In genomic region chr12:132761911-132762583, GRCh38 we compare ENCODE assay signal across 1 cellular context.
TF ChIP-seq lines count a peak whose summit lies in the region.

No MANE protein-coding gene starts in this region.

TF ChIP-seq in HEK293, 187 proteins besides CTCF, POLR2A, EP300 and RAD21 (continued from another document and continues in another):
- TF ChIP-seq, protein P1, sequence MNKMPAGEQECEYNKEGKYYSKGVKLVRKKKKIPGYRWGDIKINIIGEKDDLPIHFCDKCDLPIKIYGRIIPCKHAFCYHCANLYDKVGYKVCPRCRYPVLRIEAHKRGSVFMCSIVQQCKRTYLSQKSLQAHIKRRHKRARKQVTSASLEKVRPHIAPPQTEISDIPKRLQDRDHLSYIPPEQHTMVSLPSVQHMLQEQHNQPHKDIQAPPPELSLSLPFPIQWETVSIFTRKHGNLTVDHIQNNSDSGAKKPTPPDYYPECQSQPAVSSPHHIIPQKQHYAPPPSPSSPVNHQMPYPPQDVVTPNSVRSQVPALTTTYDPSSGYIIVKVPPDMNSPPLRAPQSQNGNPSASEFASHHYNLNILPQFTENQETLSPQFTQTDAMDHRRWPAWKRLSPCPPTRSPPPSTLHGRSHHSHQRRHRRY (tag by site-specific recombination; IDR thresholded peaks at IDR 0.05): no peak
- TF ChIP-seq, protein P2, sequence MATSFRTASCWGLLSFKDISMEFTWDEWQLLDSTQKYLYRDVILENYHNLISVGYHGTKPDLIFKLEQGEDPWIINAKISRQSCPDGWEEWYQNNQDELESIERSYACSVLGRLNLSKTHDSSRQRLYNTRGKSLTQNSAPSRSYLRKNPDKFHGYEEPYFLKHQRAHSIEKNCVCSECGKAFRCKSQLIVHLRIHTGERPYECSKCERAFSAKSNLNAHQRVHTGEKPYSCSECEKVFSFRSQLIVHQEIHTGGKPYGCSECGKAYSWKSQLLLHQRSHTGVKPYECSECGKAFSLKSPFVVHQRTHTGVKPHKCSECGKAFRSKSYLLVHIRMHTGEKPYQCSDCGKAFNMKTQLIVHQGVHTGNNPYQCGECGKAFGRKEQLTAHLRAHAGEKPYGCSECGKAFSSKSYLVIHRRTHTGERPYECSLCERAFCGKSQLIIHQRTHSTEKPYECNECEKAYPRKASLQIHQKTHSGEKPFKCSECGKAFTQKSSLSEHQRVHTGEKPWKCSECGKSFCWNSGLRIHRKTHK (tag by site-specific recombination; IDR thresholded peaks at IDR 0.05): no peak
- TF ChIP-seq ZSCAN4 (tag by site-specific recombination; IDR thresholded peaks at IDR 0.05) (0 out of 2 replicates have a peak, but pooled peaks have one; percentile 36), ZNF10 (tag by site-specific recombination; IDR thresholded peaks at IDR 0.05) (peak; percentile 66; the same call in 1 of the 2 replicates), ZBTB20 (tag by site-specific recombination; IDR thresholded peaks at IDR 0.05) (peak; percentile 96), GFI1B (tag by site-specific recombination; IDR thresholded peaks at IDR 0.05) (0 out of 2 replicates have a peak, but pooled peaks have one; percentile 18), GLIS1 (tag by site-specific recombination; IDR thresholded peaks at IDR 0.05) (peak; percentile 82), ZNF501 (tag by site-specific recombination; IDR thresholded peaks at IDR 0.05) (peak; percentile 89), ZNF768 (tag by site-specific recombination; IDR thresholded peaks at IDR 0.05) (0 out of 2 replicates have a peak, but pooled peaks have one; percentile 4), KLF1 (tag by site-specific recombination; IDR thresholded peaks at IDR 0.05) (peak; percentile 34; the same call in 1 of the 2 replicates), ZNF777 (tag by site-specific recombination; IDR thresholded peaks at IDR 0.05; ENCODE audit: borderline replicate concordance) (0 out of 2 replicates have a peak, but pooled peaks have one; percentile 56), ZNF248 (tag by site-specific recombination; IDR thresholded peaks at IDR 0.05) (no peak), ZNF792 (tag by site-specific recombination; IDR thresholded peaks at IDR 0.05) (peak; percentile 60; the same call in 1 of the 2 replicates), ZNF266 (tag by site-specific recombination; IDR thresholded peaks at IDR 0.05; ENCODE audit: low read depth) (no peak), IKZF3 (tag by site-specific recombination; IDR thresholded peaks at IDR 0.05) (peak; percentile 33; the same call in 1 of the 2 replicates), YY1 (tag by site-specific recombination; IDR thresholded peaks at IDR 0.05) (0 out of 2 replicates have a peak, but pooled peaks have one; percentile 41), ZNF335 (tag by site-specific recombination; conservative IDR thresholded peaks at IDR 0.05) (peak; percentile 92), INSM2 (tag by site-specific recombination; IDR thresholded peaks at IDR 0.05) (0 out of 2 replicates have a peak, but pooled peaks have one; percentile 34), ZNF354C (tag by site-specific recombination; IDR thresholded peaks at IDR 0.05; ENCODE audit: borderline replicate concordance, low read depth) (no peak), ZBTB8A (tag by site-specific recombination; IDR thresholded peaks at IDR 0.05) (peak; percentile 95), ZNF350 (tag by site-specific recombination; IDR thresholded peaks at IDR 0.05) (no peak), ZNF600 (tag by site-specific recombination; IDR thresholded peaks at IDR 0.05) (peak; percentile 94), OVOL3 (tag by site-specific recombination; IDR thresholded peaks at IDR 0.05) (peak; percentile 64; the same call in 1 of the 2 replicates), ZNF2 (tag by site-specific recombination; IDR thresholded peaks at IDR 0.05) (peak; percentile 83; the same call in 1 of the 2 replicates), PRDM10 (tag by site-specific recombination; IDR thresholded peaks at IDR 0.05) (peak; percentile 49), KLF10 (tag by site-specific recombination; IDR thresholded peaks at IDR 0.05) (peak; percentile 54; the same call in 1 of the 2 replicates), OSR2 (tag by site-specific recombination; IDR thresholded peaks at IDR 0.05) (no peak), ZNF302 (tag by site-specific recombination; IDR thresholded peaks at IDR 0.05; ENCODE audit: low read depth) (no peak)
- TF ChIP-seq, protein P3, sequence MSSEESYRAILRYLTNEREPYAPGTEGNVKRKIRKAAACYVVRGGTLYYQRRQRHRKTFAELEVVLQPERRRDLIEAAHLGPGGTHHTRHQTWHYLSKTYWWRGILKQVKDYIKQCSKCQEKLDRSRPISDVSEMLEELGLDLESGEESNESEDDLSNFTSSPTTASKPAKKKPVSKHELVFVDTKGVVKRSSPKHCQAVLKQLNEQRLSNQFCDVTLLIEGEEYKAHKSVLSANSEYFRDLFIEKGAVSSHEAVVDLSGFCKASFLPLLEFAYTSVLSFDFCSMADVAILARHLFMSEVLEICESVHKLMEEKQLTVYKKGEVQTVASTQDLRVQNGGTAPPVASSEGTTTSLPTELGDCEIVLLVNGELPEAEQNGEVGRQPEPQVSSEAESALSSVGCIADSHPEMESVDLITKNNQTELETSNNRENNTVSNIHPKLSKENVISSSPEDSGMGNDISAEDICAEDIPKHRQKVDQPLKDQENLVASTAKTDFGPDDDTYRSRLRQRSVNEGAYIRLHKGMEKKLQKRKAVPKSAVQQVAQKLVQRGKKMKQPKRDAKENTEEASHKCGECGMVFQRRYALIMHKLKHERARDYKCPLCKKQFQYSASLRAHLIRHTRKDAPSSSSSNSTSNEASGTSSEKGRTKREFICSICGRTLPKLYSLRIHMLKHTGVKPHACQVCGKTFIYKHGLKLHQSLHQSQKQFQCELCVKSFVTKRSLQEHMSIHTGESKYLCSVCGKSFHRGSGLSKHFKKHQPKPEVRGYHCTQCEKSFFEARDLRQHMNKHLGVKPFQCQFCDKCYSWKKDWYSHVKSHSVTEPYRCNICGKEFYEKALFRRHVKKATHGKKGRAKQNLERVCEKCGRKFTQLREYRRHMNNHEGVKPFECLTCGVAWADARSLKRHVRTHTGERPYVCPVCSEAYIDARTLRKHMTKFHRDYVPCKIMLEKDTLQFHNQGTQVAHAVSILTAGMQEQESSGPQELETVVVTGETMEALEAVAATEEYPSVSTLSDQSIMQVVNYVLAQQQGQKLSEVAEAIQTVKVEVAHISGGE (tag by site-specific recombination; conservative IDR thresholded peaks at IDR 0.05; ENCODE audit: low read depth): peak; percentile 30; the same call in 1 of the 2 replicates
- TF ChIP-seq, protein P4, sequence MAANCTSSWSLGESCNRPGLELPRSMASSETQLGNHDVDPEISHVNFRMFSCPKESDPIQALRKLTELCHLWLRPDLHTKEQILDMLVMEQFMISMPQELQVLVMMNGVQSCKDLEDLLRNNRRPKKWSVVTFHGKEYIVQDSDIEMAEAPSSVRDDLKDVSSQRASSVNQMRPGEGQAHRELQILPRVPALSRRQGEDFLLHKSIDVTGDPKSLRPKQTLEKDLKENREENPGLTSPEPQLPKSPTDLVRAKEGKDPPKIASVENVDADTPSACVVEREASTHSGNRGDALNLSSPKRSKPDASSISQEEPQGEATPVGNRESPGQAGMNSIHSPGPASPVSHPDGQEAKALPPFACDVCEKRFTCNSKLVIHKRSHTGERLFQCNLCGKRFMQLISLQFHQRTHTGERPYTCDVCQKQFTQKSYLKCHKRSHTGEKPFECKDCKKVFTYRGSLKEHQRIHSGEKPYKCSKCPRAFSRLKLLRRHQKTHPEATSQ (tag by site-specific recombination; IDR thresholded peaks at IDR 0.05): peak; percentile 61; the same call in 1 of the 2 replicates
- TF ChIP-seq, protein P5, sequence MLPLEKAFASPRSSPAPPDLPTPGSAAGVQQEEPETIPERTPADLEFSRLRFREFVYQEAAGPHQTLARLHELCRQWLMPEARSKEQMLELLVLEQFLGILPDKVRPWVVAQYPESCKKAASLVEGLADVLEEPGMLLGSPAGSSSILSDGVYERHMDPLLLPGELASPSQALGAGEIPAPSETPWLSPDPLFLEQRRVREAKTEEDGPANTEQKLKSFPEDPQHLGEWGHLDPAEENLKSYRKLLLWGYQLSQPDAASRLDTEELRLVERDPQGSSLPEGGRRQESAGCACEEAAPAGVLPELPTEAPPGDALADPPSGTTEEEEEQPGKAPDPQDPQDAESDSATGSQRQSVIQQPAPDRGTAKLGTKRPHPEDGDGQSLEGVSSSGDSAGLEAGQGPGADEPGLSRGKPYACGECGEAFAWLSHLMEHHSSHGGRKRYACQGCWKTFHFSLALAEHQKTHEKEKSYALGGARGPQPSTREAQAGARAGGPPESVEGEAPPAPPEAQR (tag by site-specific recombination; IDR thresholded peaks at IDR 0.05): no peak
- TF ChIP-seq, protein P6, sequence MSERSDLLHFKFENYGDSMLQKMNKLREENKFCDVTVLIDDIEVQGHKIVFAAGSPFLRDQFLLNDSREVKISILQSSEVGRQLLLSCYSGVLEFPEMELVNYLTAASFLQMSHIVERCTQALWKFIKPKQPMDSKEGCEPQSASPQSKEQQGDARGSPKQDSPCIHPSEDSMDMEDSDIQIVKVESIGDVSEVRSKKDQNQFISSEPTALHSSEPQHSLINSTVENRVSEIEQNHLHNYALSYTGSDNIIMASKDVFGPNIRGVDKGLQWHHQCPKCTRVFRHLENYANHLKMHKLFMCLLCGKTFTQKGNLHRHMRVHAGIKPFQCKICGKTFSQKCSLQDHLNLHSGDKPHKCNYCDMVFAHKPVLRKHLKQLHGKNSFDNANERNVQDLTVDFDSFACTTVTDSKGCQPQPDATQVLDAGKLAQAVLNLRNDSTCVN (tag by site-specific recombination; optimal IDR thresholded peaks at IDR 0.05): peak; percentile 90
- TF ChIP-seq, protein P7, sequence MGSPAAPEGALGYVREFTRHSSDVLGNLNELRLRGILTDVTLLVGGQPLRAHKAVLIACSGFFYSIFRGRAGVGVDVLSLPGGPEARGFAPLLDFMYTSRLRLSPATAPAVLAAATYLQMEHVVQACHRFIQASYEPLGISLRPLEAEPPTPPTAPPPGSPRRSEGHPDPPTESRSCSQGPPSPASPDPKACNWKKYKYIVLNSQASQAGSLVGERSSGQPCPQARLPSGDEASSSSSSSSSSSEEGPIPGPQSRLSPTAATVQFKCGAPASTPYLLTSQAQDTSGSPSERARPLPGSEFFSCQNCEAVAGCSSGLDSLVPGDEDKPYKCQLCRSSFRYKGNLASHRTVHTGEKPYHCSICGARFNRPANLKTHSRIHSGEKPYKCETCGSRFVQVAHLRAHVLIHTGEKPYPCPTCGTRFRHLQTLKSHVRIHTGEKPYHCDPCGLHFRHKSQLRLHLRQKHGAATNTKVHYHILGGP (tag by site-specific recombination; IDR thresholded peaks at IDR 0.05): no peak
- TF ChIP-seq, protein P8, sequence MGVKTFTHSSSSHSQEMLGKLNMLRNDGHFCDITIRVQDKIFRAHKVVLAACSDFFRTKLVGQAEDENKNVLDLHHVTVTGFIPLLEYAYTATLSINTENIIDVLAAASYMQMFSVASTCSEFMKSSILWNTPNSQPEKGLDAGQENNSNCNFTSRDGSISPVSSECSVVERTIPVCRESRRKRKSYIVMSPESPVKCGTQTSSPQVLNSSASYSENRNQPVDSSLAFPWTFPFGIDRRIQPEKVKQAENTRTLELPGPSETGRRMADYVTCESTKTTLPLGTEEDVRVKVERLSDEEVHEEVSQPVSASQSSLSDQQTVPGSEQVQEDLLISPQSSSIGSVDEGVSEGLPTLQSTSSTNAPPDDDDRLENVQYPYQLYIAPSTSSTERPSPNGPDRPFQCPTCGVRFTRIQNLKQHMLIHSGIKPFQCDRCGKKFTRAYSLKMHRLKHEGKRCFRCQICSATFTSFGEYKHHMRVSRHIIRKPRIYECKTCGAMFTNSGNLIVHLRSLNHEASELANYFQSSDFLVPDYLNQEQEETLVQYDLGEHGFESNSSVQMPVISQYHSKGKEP (tag by site-specific recombination; IDR thresholded peaks at IDR 0.05): no peak
